In genomic region chr19:41569481-41570150, GRCh38 we compare ENCODE assay signal across 18 cellular contexts. TPM values are rescaled to one million over a fixed set of nuclear protein-coding genes. Genes with fewer than 3 reads are reported as not detected.
DNase-seq lines count a peak whose midpoint lies in the region; ATAC-seq and TF ChIP-seq lines count a peak whose summit lies in the region.
"Had no signal": no experiment of that assay in that cellular context is flagged by ENCODE, and none has a peak within 500 bp of the region (broad histone marks: within the 10 kb centered on the region; RNA-seq: fewer than 3 reads in every experiment).

No MANE protein-coding gene starts in this region.

- POLR2A ChIA-PET in HEK293 (lab: Yijun Ruan, JAX), result interaction anchor here (1.8 kb wide), 1 partner anchor 130 kb away, joined by 6 read pairs; the partner anchor contains the start of gene DMAC2

- H3K36me3 Mint-ChIP-seq in T-helper 17 cell (ENCODE audit: low read depth), result peaks cover 2% of the 10 kb centered on the region
- H3K36me3 Mint-ChIP-seq in osteocyte (ENCODE audit: unreplicated experiment), result no peaks in the 10 kb centered on the region

- H3K4me3 ChIP-seq in right atrium auricular region (no peak overlapping the region), right cardiac atrium (ENCODE audit: low read length) (no peak overlapping the region), HEK293 (ENCODE audit: low read depth, low read length) (no peak overlapping the region), WERI-Rb-1 (ENCODE audit: low read depth, low read length) (no peak overlapping the region)
- H3K4me3 ChIP-seq: SJSA1 had no signal

- H3K36me3 ChIP-seq in right atrium auricular region (no peaks in the 10 kb centered on the region), HEK293 (ENCODE audit: control insufficient read depth in 2 of 2, insufficient read depth in 1 of 2, low read length in 2 of 2) (no peaks in the 10 kb centered on the region), WERI-Rb-1 (no peaks in the 10 kb centered on the region)
- H3K36me3 ChIP-seq: BE2C, SJSA1 had no signal

- no peaks in the 10 kb centered on the region for H3K27me3 Mint-ChIP-seq in T-helper 17 cell
- H3K27me3 Mint-ChIP-seq in osteocyte (ENCODE audit: unreplicated experiment), result peaks cover 38% of the 10 kb centered on the region

- intact Hi-C loops in right cardiac atrium (cut with DNase I), result loop anchor here in 3 of 4 donors (5.0 kb wide), 1 partner anchor 117 kb away; no protein-coding TSS in a partner anchor

- ATAC-seq in right cardiac atrium (no peak), T-helper 17 cell (no peak)

- WGBS in right cardiac atrium, result 47% methylated on average over 11 of the region's 11 CpGs

- peak; percentile 40 for DNase-seq in right atrium auricular region (ENCODE audit: low spot score)
- DNase-seq in right cardiac atrium, result no peak
- DNase-seq in T-helper 17 cell, result no peak
- peak; percentile 81 for DNase-seq in osteocyte (ENCODE audit: extremely low spot score, unreplicated experiment)
- no peak for DNase-seq in WERI-Rb-1
- DNase-seq in D341Med (ENCODE audit: low spot score), result no peak
- DNase-seq: BE2C; CD8-positive, alpha-beta T cell; DMS 273 treated with DMSO at 0.1 percent for 48 hours; H7; NCI-H146; NCI-H2107; SW 1271 had no signal

- peaks cover 0 to 8% of the 10 kb centered on the region in 2 donors for H3K9me3 ChIP-seq in right atrium auricular region
- H3K9me3 ChIP-seq in right cardiac atrium (ENCODE audit: control insufficient read depth, low read length), result no peaks in the 10 kb centered on the region
- no peaks in the 10 kb centered on the region; the same call in none of the 2 replicates for H3K9me3 ChIP-seq in HEK293 (ENCODE audit: control insufficient read depth, insufficient read depth, low read depth, low read length)
- no peaks in the 10 kb centered on the region for H3K9me3 ChIP-seq in T-helper 17 cell (ENCODE audit: control insufficient read depth, low read length, poor library complexity, severe bottlenecking)
- H3K9me3 ChIP-seq in WERI-Rb-1 (ENCODE audit: severe bottlenecking), result no peaks in the 10 kb centered on the region
- H3K9me3 ChIP-seq: BE2C, SJSA1 had no signal

- CTCF ChIA-PET in HEK293 (lab: Yijun Ruan, JAX), result interaction anchor here (0.8 to 17.9 kb wide), 34 partner anchors 12 to 366 kb away, joined by 3 to 433 read pairs (median 5); partner anchors contain the start of gene DMAC2

- H3K27me3 ChIP-seq in right atrium auricular region, result peaks cover 0 to 7% of the 10 kb centered on the region in 2 donors
- H3K27me3 ChIP-seq in right cardiac atrium (ENCODE audit: control insufficient read depth, insufficient read depth), result no peaks in the 10 kb centered on the region
- H3K27me3 ChIP-seq in WERI-Rb-1 (ENCODE audit: insufficient read depth, low read depth, severe bottlenecking), result peaks cover 74% of the 10 kb centered on the region

- peaks cover 29% of the 10 kb centered on the region for H3K4me1 Mint-ChIP-seq in T-helper 17 cell
- no peaks in the 10 kb centered on the region for H3K4me1 Mint-ChIP-seq in osteocyte (ENCODE audit: unreplicated experiment)

- no peak for TF ChIP-seq CTCF in right atrium auricular region (IDR thresholded peaks at IDR 0.05)
- no peak for TF ChIP-seq CTCF in HEK293 (tag by site-specific recombination; IDR thresholded peaks at IDR 0.05)
- no peak for TF ChIP-seq CTCF in osteocyte (IDR thresholded peaks at IDR 0.05)
- TF ChIP-seq CTCF in WERI-Rb-1 (IDR thresholded peaks at IDR 0.05; ENCODE audit: low read depth, low read length), result no peak

- H3K27ac ChIP-seq in right atrium auricular region (no peak overlapping the region), right cardiac atrium (ENCODE audit: low read length) (no peak overlapping the region), HEK293 (ENCODE audit: extremely low read depth, low read depth, low read length) (no peak overlapping the region), WERI-Rb-1 (no peak overlapping the region)
- H3K27ac ChIP-seq: SJSA1 had no signal

- H3K4me1 ChIP-seq in right atrium auricular region, result peaks cover 0 to 5% of the 10 kb centered on the region in 2 donors
- H3K4me1 ChIP-seq in right cardiac atrium (ENCODE audit: control insufficient read depth, insufficient read depth, low read length), result no peaks in the 10 kb centered on the region
- H3K4me1 ChIP-seq in HEK293 (ENCODE audit: control insufficient read depth, insufficient read depth, low read length), result peaks cover 3% of the 10 kb centered on the region
- H3K4me1 ChIP-seq: BE2C, SJSA1 had no signal

- H3K9me3 Mint-ChIP-seq in osteocyte (ENCODE audit: unreplicated experiment), result no peaks in the 10 kb centered on the region
- H3K9me3 Mint-ChIP-seq: CD8-positive, alpha-beta T cell; IgD-negative memory B cell had no signal

- H3K4me3 Mint-ChIP-seq in T-helper 17 cell (no peak overlapping the region), osteocyte (ENCODE audit: unreplicated experiment) (no peak overlapping the region)
- H3K4me3 Mint-ChIP-seq: CD8-positive, alpha-beta T cell; IgD-negative memory B cell had no signal

- peak overlapping the region; percentile 19 for H3K27ac Mint-ChIP-seq in T-helper 17 cell
- H3K27ac Mint-ChIP-seq in osteocyte (ENCODE audit: unreplicated experiment), result no peak overlapping the region
- H3K27ac Mint-ChIP-seq: CD8-positive, alpha-beta T cell had no signal

TF ChIP-seq in HEK293, 187 proteins besides CTCF, POLR2A, EP300 and RAD21:
- TF ChIP-seq PRDM10 (tag by site-specific recombination; IDR thresholded peaks at IDR 0.05) (peak; percentile 40), WT1 (tag by site-specific recombination; IDR thresholded peaks at IDR 0.05) (no peak)

RNA-seq across cellular contexts. Expression of gene CEACAM21, which starts 6.3 kb away (rescaled TPM):
- 1 to 10 TPM in 1 of 2 donors, not detected in 1; 1.3 TPM for total RNA-seq in right atrium auricular region
- 1 to 10 TPM in 2 of 4 donors, under 1 TPM in 2; 0.65 to 1.6 (median 1.2) TPM for total RNA-seq in right cardiac atrium
- 0.36 TPM for polyA plus RNA-seq in right cardiac atrium
- 10 to 100 TPM; 40.5 to 44.4 TPM for total RNA-seq in T-helper 17 cell
- not detected in 2 replicates for total RNA-seq in osteocyte
- total RNA-seq: H7, HT-29, SJSA1 had no signal
- polyA plus RNA-seq: AG04450 had no signal

RNA-seq across cellular contexts. Expression of gene CEACAM4, which starts 57.3 kb away (rescaled TPM):
- under 1 TPM in 1 of 2 donors, not detected in 1; 0.67 TPM for total RNA-seq in right atrium auricular region
- under 1 TPM; 0.25 to 0.62 (median 0.32) TPM for total RNA-seq in right cardiac atrium
- 0.16 TPM for polyA plus RNA-seq in right cardiac atrium
- total RNA-seq in T-helper 17 cell, result under 1 TPM; 0.31 to 0.92 TPM
- total RNA-seq in osteocyte, result not detected in 2 replicates
- total RNA-seq: CD8-positive, alpha-beta T cell; H7; HT-29; SJSA1 had no signal
- polyA plus RNA-seq: AG04450, IgD-negative memory B cell had no signal

Comparison
In these comparisons a context has a peak if more than half of its experiments do, and no peak if none do; other contexts are left out.
1. DNase-seq: peak in right atrium auricular region (single experiment) and osteocyte (single experiment); none in right cardiac atrium (0 of 3), T-helper 17 cell (0 of 3), WERI-Rb-1 (single experiment) and D341Med (single experiment).
2. RNA of gene CEACAM21, which starts 6.3 kb away (total RNA-seq): 40.5 to 44.4 TPM in T-helper 17 cell; 0.65 to 1.6 TPM in right cardiac atrium, 1.3 TPM in right atrium auricular region and not detected in osteocyte; every median in the first group is over 10 times any median in the second.